1 cellular context compared by ENCODE assay signal in genomic region chr5:36300927-36301540, GRCh38.
TF ChIP-seq lines count a peak whose summit lies in the region.

No MANE protein-coding gene starts in this region.

TF ChIP-seq in SK-N-SH treated with all-trans-retinoic acid at 6 μM for 48 hours, 23 proteins besides CTCF, POLR2A, EP300 and RAD21 (continued from another document):
- no peak for TF ChIP-seq POU6F1 (CRISPR knock-in tag; IDR thresholded peaks at IDR 0.05; ENCODE audit: borderline replicate concordance, low read depth)
